8 cellular contexts compared by ENCODE assay signal in genomic region chr19:46849610-46850009, GRCh38. TPM values are rescaled to one million over a fixed set of nuclear protein-coding genes. Genes with fewer than 3 reads are reported as not detected.
DNase-seq lines count a peak whose midpoint lies in the region; ATAC-seq, FAIRE-seq and TF ChIP-seq lines count a peak whose summit lies in the region.

No MANE protein-coding gene starts in this region.

- FAIRE-seq in small intestine (lab: Jason Lieb, UNC): no peak
- no peak for FAIRE-seq in HTR-8/SVneo (lab: Jason Lieb, UNC)

- peak overlapping the region; percentile 74 for H3K4me2 ChIP-seq in SU-DHL-6 (ENCODE audit: low read depth, low read length, poor library complexity, severe bottlenecking)

- DNase-seq in GM12865 (ENCODE audit: low read depth) (no peak), fibroblast of villous mesenchyme (ENCODE audit: low read depth) (peak; percentile 30), skeletal muscle cell (ENCODE audit: low read depth) (no peak), small intestine (no peak), GM10266 (ENCODE audit: extremely low spot score) (no peak), HTR-8/SVneo (ENCODE audit: insufficient read length, low spot score) (no peak)

- WGBS in small intestine, 3 donors: 48 to 62% (median 60%) methylated on average over 5 of the region's 5 CpGs

- H3K9me3 ChIP-seq in SU-DHL-6 (ENCODE audit: insufficient read depth, low read length) (no peaks in the 10 kb centered on the region), small intestine (ENCODE audit: control insufficient read depth, low read depth) (no peaks in the 10 kb centered on the region)

- H3K36me3 ChIP-seq in SU-DHL-6 (ENCODE audit: low read length): no peaks in the 10 kb centered on the region
- H3K36me3 ChIP-seq in small intestine (ENCODE audit: control insufficient read depth in 2 of 2, insufficient read depth in 2 of 2, low read length in 2 of 2): no peaks in the 10 kb centered on the region

- no peaks in the 10 kb centered on the region for H3F3A ChIP-seq in SU-DHL-6 (ENCODE audit: insufficient read depth)

- peaks cover 4% of the 10 kb centered on the region in 2 donors for H3K4me1 ChIP-seq in small intestine (ENCODE audit: control insufficient read depth in 2 of 2, insufficient read depth in 1 of 2, low read depth in 1 of 2, low read length in 1 of 2)

- no peak for TF ChIP-seq CTCF in GM12865 (IDR thresholded peaks at IDR 0.05; ENCODE audit: insufficient read depth, low read depth, low read length, missing control alignments)
- TF ChIP-seq CTCF in SU-DHL-6 (IDR thresholded peaks at IDR 0.05; ENCODE audit: insufficient read depth, low read length, poor library complexity, severe bottlenecking): no peak
- no peak for TF ChIP-seq CTCF in fibroblast of villous mesenchyme (IDR thresholded peaks at IDR 0.05; ENCODE audit: insufficient read depth, low read depth, low read length)
- no peak for TF ChIP-seq CTCF in GM10266 (IDR thresholded peaks at IDR 0.05; ENCODE audit: control insufficient read depth, insufficient read depth, low read depth, missing control alignments)

- H2AFZ ChIP-seq in SU-DHL-6 (ENCODE audit: low read depth, low read length, severe bottlenecking): no peak overlapping the region

- peaks cover 14% of the 10 kb centered on the region for H3K79me2 ChIP-seq in SU-DHL-6 (ENCODE audit: insufficient read depth, low read length)

- H3K27me3 ChIP-seq in SU-DHL-6 (ENCODE audit: low read length) (no peaks in the 10 kb centered on the region), small intestine (ENCODE audit: control insufficient read depth in 2 of 2, insufficient read depth in 2 of 2, low read length in 2 of 2) (no peaks in the 10 kb centered on the region)

- no peaks in the 10 kb centered on the region for H4K20me1 ChIP-seq in SU-DHL-6 (ENCODE audit: low read depth, low read length)

- H3K4me3 ChIP-seq in GM12865 (ENCODE audit: low read depth, low read length) (peak overlapping the region; percentile 79), SU-DHL-6 (ENCODE audit: insufficient read depth, low read length, poor library complexity, severe bottlenecking) (peak overlapping the region; percentile 93), fibroblast of villous mesenchyme (ENCODE audit: low read depth, low read length) (peak overlapping the region; percentile 96), skeletal muscle cell (ENCODE audit: low read depth, low read length) (peak overlapping the region; percentile 92), small intestine (ENCODE audit: low read depth in 1 of 2, low read length in 2 of 2) (peak overlapping the region in 1 of 2 donors; percentile 84)

- H3K27ac ChIP-seq in SU-DHL-6 (ENCODE audit: low read depth, low read length) (no peak overlapping the region), small intestine (ENCODE audit: low read depth in 1 of 2, low read length in 1 of 2) (peak overlapping the region in 1 of 2 donors; percentile 79)

- H3K9me2 ChIP-seq in SU-DHL-6 (replicated peaks; ENCODE audit: insufficient read depth, low read length): no peaks in the 10 kb centered on the region

- ATAC-seq in HG02798 (IDR thresholded peaks at IDR 0.05; ENCODE audit: poor library complexity, unreplicated experiment): no peak

- peak overlapping the region; percentile 82 for H3K9ac ChIP-seq in SU-DHL-6 (ENCODE audit: low read length)

RNA-seq across cellular contexts. Expression of gene AP2S1, which starts 1.0 kb away (rescaled TPM):
- 113 and 166 TPM in 2 replicates for total RNA-seq in fibroblast of villous mesenchyme
- 100 to 1,000 TPM; 123 to 164 (median 129) TPM for polyA plus RNA-seq in small intestine

RNA-seq across cellular contexts. Expression of gene ARHGAP35, which starts 11.2 kb away (rescaled TPM):
- 31.5 and 36.7 TPM in 2 replicates for total RNA-seq in fibroblast of villous mesenchyme
- polyA plus RNA-seq in small intestine: 10 to 100 TPM; 12.7 to 25.4 (median 13.8) TPM
